In genomic region chr3:4888913-4889846, GRCh38 we compare ENCODE assay signal across 8 cellular contexts.
DNase-seq lines count a peak whose midpoint lies in the region; ATAC-seq and TF ChIP-seq lines count a peak whose summit lies in the region.

No MANE protein-coding gene starts in this region.

- DNase-seq in activated naive CD4-positive, alpha-beta T cell treated with anti-CD3 and anti-CD28 coated beads for 36 hours = peak; percentile 61
- DNase-seq in activated naive CD4-positive, alpha-beta T cell treated with anti-CD3 and anti-CD28 coated beads, Interleukin-2, amount 50 U/mL, for 16 hours = no peak
- peak; percentile 44 for DNase-seq in stimulated activated naive B cell treated with anti-CD40 and anti-IgM and Interleukin-4, amounts not matched to agents 10 μg/mL and 1 μg/mL and 100 μg/mL, for 72 hours
- DNase-seq in sigmoid colon (no peak), ACHN (no peak), C1 segment of cervical spinal cord (lab: John Stamatoyannopoulos, UW) (no peak)

- peak overlapping the region; percentile 85 for H3K27ac Mint-ChIP-seq in activated naive CD4-positive, alpha-beta T cell treated with anti-CD3 and anti-CD28 coated beads for 36 hours
- peak overlapping the region; percentile 89 for H3K27ac Mint-ChIP-seq in activated T-helper 17 cell treated with anti-CD3 and anti-CD28 coated beads, Interleukin-2, amount 50 U/mL, for 72 hours
- peak overlapping the region; percentile 43 for H3K27ac Mint-ChIP-seq in stimulated activated naive B cell treated with anti-CD40 and anti-IgM and Interleukin-4, amounts not matched to agents 10 μg/mL and 1 μg/mL and 100 μg/mL, for 72 hours

- peak overlapping the region in 1 of 4 donors; percentile 0 for H3K27ac ChIP-seq in sigmoid colon

- no peaks in the 10 kb centered on the region for H3K36me3 ChIP-seq in sigmoid colon

- no peak for TF ChIP-seq EP300 in sigmoid colon (IDR thresholded peaks at IDR 0.05)

- H3K27me3 ChIP-seq in sigmoid colon = no peaks in the 10 kb centered on the region

- in situ Hi-C loops in ACHN (cut with HindIII; ENCODE audit: low pct_ligation_motif_present, low pct_unique_long_range_greater_than_20kb, low sequenced_read_pairs) = no loop called here

- no peak for TF ChIP-seq POLR2A in sigmoid colon (IDR thresholded peaks at IDR 0.05)

- intact Hi-C loops in activated naive CD4-positive, alpha-beta T cell treated with anti-CD3 and anti-CD28 coated beads for 36 hours (cut with micrococcal nuclease) = loop anchor here (1.0 to 2.0 kb wide), 13 partner anchors 9 to 178 kb away; no protein-coding TSS in a partner anchor
- intact Hi-C loops in sigmoid colon (cut with DNase I) = no loop called here

- H3K4me1 Mint-ChIP-seq in activated naive CD4-positive, alpha-beta T cell treated with anti-CD3 and anti-CD28 coated beads for 36 hours (ENCODE audit: low read depth) = peaks cover 40% of the 10 kb centered on the region
- H3K4me1 Mint-ChIP-seq in activated T-helper 17 cell treated with anti-CD3 and anti-CD28 coated beads, Interleukin-2, amount 50 U/mL, for 72 hours = peaks cover 17% of the 10 kb centered on the region
- peaks cover 29 to 34% of the 10 kb centered on the region in 2 donors for H3K4me1 Mint-ChIP-seq in stimulated activated naive B cell treated with anti-CD40 and anti-IgM and Interleukin-4, amounts not matched to agents 10 μg/mL and 1 μg/mL and 100 μg/mL, for 72 hours

- no peaks in the 10 kb centered on the region for H3K27me3 Mint-ChIP-seq in activated naive CD4-positive, alpha-beta T cell treated with anti-CD3 and anti-CD28 coated beads for 36 hours (ENCODE audit: low read depth)
- no peaks in the 10 kb centered on the region for H3K27me3 Mint-ChIP-seq in activated T-helper 17 cell treated with anti-CD3 and anti-CD28 coated beads, Interleukin-2, amount 50 U/mL, for 72 hours
- no peaks in the 10 kb centered on the region for H3K27me3 Mint-ChIP-seq in stimulated activated naive B cell treated with anti-CD40 and anti-IgM and Interleukin-4, amounts not matched to agents 10 μg/mL and 1 μg/mL and 100 μg/mL, for 72 hours

- peaks cover 0 to 19% (median 12%) of the 10 kb centered on the region in 4 donors for H3K4me1 ChIP-seq in sigmoid colon

- WGBS in sigmoid colon, 2 donors = 76 to 84% methylated on average over 4 of the region's 4 CpGs

- H3K9me3 ChIP-seq in sigmoid colon = no peaks in the 10 kb centered on the region

- H3K4me3 Mint-ChIP-seq in activated naive CD4-positive, alpha-beta T cell treated with anti-CD3 and anti-CD28 coated beads for 36 hours = no peak overlapping the region
- H3K4me3 Mint-ChIP-seq in activated T-helper 17 cell treated with anti-CD3 and anti-CD28 coated beads, Interleukin-2, amount 50 U/mL, for 72 hours = peak overlapping the region; percentile 57
- peak overlapping the region in 1 of 2 donors; percentile 1 for H3K4me3 Mint-ChIP-seq in stimulated activated naive B cell treated with anti-CD40 and anti-IgM and Interleukin-4, amounts not matched to agents 10 μg/mL and 1 μg/mL and 100 μg/mL, for 72 hours

- CTCF ChIA-PET in activated naive CD4-positive, alpha-beta T cell treated with anti-CD3 and anti-CD28 coated beads for 36 hours (lab: Charles Lee) = interaction anchor here (0.7 to 1.8 kb wide), 5 partner anchors 14 to 178 kb away, joined by 3 to 6 read pairs (median 3); partner anchors contain the start of gene BHLHE40

- H3K36me3 Mint-ChIP-seq in activated naive CD4-positive, alpha-beta T cell treated with anti-CD3 and anti-CD28 coated beads for 36 hours (ENCODE audit: low read depth) = no peaks in the 10 kb centered on the region
- peaks cover 5% of the 10 kb centered on the region for H3K36me3 Mint-ChIP-seq in activated T-helper 17 cell treated with anti-CD3 and anti-CD28 coated beads, Interleukin-2, amount 50 U/mL, for 72 hours (ENCODE audit: low read depth)
- peaks cover 0 to 4% of the 10 kb centered on the region in 2 donors for H3K36me3 Mint-ChIP-seq in stimulated activated naive B cell treated with anti-CD40 and anti-IgM and Interleukin-4, amounts not matched to agents 10 μg/mL and 1 μg/mL and 100 μg/mL, for 72 hours

- H3K4me3 ChIP-seq in sigmoid colon = no peak overlapping the region

- no peak for TF ChIP-seq CTCF in sigmoid colon (IDR thresholded peaks at IDR 0.05)

- peak; percentile 77 for ATAC-seq in HG03175 (IDR thresholded peaks at IDR 0.05; ENCODE audit: unreplicated experiment)
- peak; percentile 95 for ATAC-seq in activated T-helper 17 cell treated with anti-CD3 and anti-CD28 coated beads, Interleukin-2, amount 50 U/mL, for 72 hours (replicated peaks)
- ATAC-seq in stimulated activated naive B cell treated with anti-CD40 and anti-IgM and Interleukin-4, amounts not matched to agents 10 μg/mL and 1 μg/mL and 100 μg/mL, for 72 hours (replicated peaks) = peak; percentile 92 to 95

- H3K9me3 Mint-ChIP-seq in activated naive CD4-positive, alpha-beta T cell treated with anti-CD3 and anti-CD28 coated beads for 36 hours = no peaks in the 10 kb centered on the region
- H3K9me3 Mint-ChIP-seq in activated T-helper 17 cell treated with anti-CD3 and anti-CD28 coated beads, Interleukin-2, amount 50 U/mL, for 72 hours = no peaks in the 10 kb centered on the region
- no peaks in the 10 kb centered on the region for H3K9me3 Mint-ChIP-seq in stimulated activated naive B cell treated with anti-CD40 and anti-IgM and Interleukin-4, amounts not matched to agents 10 μg/mL and 1 μg/mL and 100 μg/mL, for 72 hours

Comparison
In these comparisons a context has a peak if more than half of its experiments do, and no peak if none do; other contexts are left out.
1. DNase-seq: peak in activated naive CD4-positive, alpha-beta T cell treated with anti-CD3 and anti-CD28 coated beads for 36 hours (single experiment) and stimulated activated naive B cell treated with anti-CD40 and anti-IgM and Interleukin-4, amounts not matched to agents 10 μg/mL and 1 μg/mL and 100 μg/mL, for 72 hours (single experiment); none in activated naive CD4-positive, alpha-beta T cell treated with anti-CD3 and anti-CD28 coated beads, Interleukin-2, amount 50 U/mL, for 16 hours (single experiment), sigmoid colon (single experiment), ACHN (single experiment) and C1 segment of cervical spinal cord (0 of 14).
2. Peak in every context shown above with its lines, with median percentiles within 50 percentile points of each other: H3K27ac Mint-ChIP-seq and ATAC-seq.